In genomic region chr12:2376855-2377657, GRCh38 we compare ENCODE assay signal across 15 cellular contexts.
DNase-seq lines count a peak whose midpoint lies in the region; ATAC-seq and TF ChIP-seq lines count a peak whose summit lies in the region.
"Had no signal": no experiment of that assay in that cellular context is flagged by ENCODE, and none has a peak within 500 bp of the region (broad histone marks: within the 10 kb centered on the region; RNA-seq: fewer than 3 reads in every experiment).

No MANE protein-coding gene starts in this region.

- no peak for TF ChIP-seq CTCF in BE2C (IDR thresholded peaks at IDR 0.05; ENCODE audit: low read depth, low read length)
- no peak for TF ChIP-seq CTCF in dorsolateral prefrontal cortex (IDR thresholded peaks at IDR 0.05 in 54 of 56, conservative IDR thresholded peaks at IDR 0.05 in 2 of 56; ENCODE audit: low read depth in 1 of 56, partially characterized antibody in 56 of 56)

- H3K27ac Mint-ChIP-seq in naive thymus-derived CD8-positive, alpha-beta T cell: no peak overlapping the region
- H3K27ac Mint-ChIP-seq: activated CD8-positive, alpha-beta memory T cell treated with anti-CD3 and anti-CD28 coated beads, Interleukin-2, amount 10 ng/mL, durations not matched to agents 7 days and 5 days had no signal

- peak; percentile 44 for DNase-seq in BE2C
- DNase-seq in NCI-H1105 (lab: John Stamatoyannopoulos, UW): peak; percentile 86
- peak; percentile 83 for DNase-seq in NCI-H774 (lab: John Stamatoyannopoulos, UW)
- DNase-seq in left colon: no peak
- no peak for DNase-seq in stimulated activated CD4-positive, alpha-beta T cell treated with anti-CD3 and anti-CD28 coated beads, Interleukin-2, amount 100 ng/mL, for 24 hours
- no peak for DNase-seq in naive thymus-derived CD8-positive, alpha-beta T cell
- no peak for DNase-seq in activated CD4-positive, alpha-beta T cell treated with anti-CD3 and anti-CD28 coated beads, Interleukin-2, amount 50 U/mL, for 1 hour
- DNase-seq in dorsolateral prefrontal cortex: no peak
- DNase-seq: activated CD8-positive, alpha-beta memory T cell treated with anti-CD3 and anti-CD28 coated beads, Interleukin-2, amount 10 ng/mL, durations not matched to agents 7 days and 5 days; activated naive CD4-positive, alpha-beta T cell treated with Interleukin-2 at 50 U/mL for 16 hours; dermis blood vessel endothelial cell; IMR-90; mammary epithelial cell; occipital lobe; stimulated activated naive CD8-positive, alpha-beta T cell treated with anti-CD3 and anti-CD28 coated beads, Interleukin-15, Interleukin-2, amounts not matched to agents 100 U/mL and 50 U/mL, for 24 hours had no signal

- peaks cover 0 to 2% (median 0%) of the 10 kb centered on the region in 9 donors for H3K9me3 Mint-ChIP-seq in naive thymus-derived CD8-positive, alpha-beta T cell

- H3K27me3 Mint-ChIP-seq in naive thymus-derived CD8-positive, alpha-beta T cell: peaks cover 0 to 3% (median 0%) of the 10 kb centered on the region in 5 donors

- H3K4me1 ChIP-seq in BE2C: no peaks in the 10 kb centered on the region

- H3K27me3 ChIP-seq in BE2C: peaks cover 3% of the 10 kb centered on the region; the same call in 1 of the 2 replicates
- no peaks in the 10 kb centered on the region for H3K27me3 ChIP-seq in dorsolateral prefrontal cortex

- POLR2A ChIA-PET in naive thymus-derived CD8-positive, alpha-beta T cell (lab: Charles Lee): no interaction called here

- no peaks in the 10 kb centered on the region for H3K9me3 ChIP-seq in BE2C

- H3K4me3 Mint-ChIP-seq in naive thymus-derived CD8-positive, alpha-beta T cell: no peak overlapping the region
- H3K4me3 Mint-ChIP-seq: activated CD8-positive, alpha-beta memory T cell treated with anti-CD3 and anti-CD28 coated beads, Interleukin-2, amount 10 ng/mL, durations not matched to agents 7 days and 5 days had no signal

- peaks cover 0 to 7% (median 3%) of the 10 kb centered on the region in 4 donors for H3K4me1 Mint-ChIP-seq in naive thymus-derived CD8-positive, alpha-beta T cell

- no peaks in the 10 kb centered on the region for H3K36me3 Mint-ChIP-seq in naive thymus-derived CD8-positive, alpha-beta T cell
- H3K36me3 Mint-ChIP-seq: activated CD8-positive, alpha-beta memory T cell treated with anti-CD3 and anti-CD28 coated beads, Interleukin-2, amount 10 ng/mL, durations not matched to agents 7 days and 5 days had no signal

- intact Hi-C loops in left colon (cut with DNase I, micrococcal nuclease) (no loop called here), dorsolateral prefrontal cortex (cut with DNase I) (no loop called here)

- H3K4me3 ChIP-seq in BE2C (ENCODE audit: low read depth, low read length): no peak overlapping the region
- no peak overlapping the region for H3K4me3 ChIP-seq in dorsolateral prefrontal cortex

- ATAC-seq in left colon: peak; percentile 58
- ATAC-seq in naive thymus-derived CD8-positive, alpha-beta T cell: no peak
- ATAC-seq: activated CD8-positive, alpha-beta memory T cell treated with anti-CD3 and anti-CD28 coated beads, Interleukin-2, amount 10 ng/mL, durations not matched to agents 7 days and 5 days; stimulated activated naive CD8-positive, alpha-beta T cell treated with anti-CD3 and anti-CD28 coated beads, Interleukin-15, Interleukin-2, amounts not matched to agents 100 U/mL and 50 U/mL, for 24 hours had no signal

- no peak overlapping the region for H3K27ac ChIP-seq in dorsolateral prefrontal cortex

- H3K36me3 ChIP-seq in BE2C: no peaks in the 10 kb centered on the region

Comparison
In these comparisons a context has a peak if more than half of its experiments do, and no peak if none do; other contexts are left out.
1. DNase-seq: peak in BE2C (single experiment), NCI-H1105 (single experiment) and NCI-H774 (single experiment); none in left colon (0 of 2), stimulated activated CD4-positive, alpha-beta T cell treated with anti-CD3 and anti-CD28 coated beads, Interleukin-2, amount 100 ng/mL, for 24 hours (0 of 2), naive thymus-derived CD8-positive, alpha-beta T cell (0 of 10), activated CD4-positive, alpha-beta T cell treated with anti-CD3 and anti-CD28 coated beads, Interleukin-2, amount 50 U/mL, for 1 hour (single experiment) and dorsolateral prefrontal cortex (0 of 10).